In the genomic region with DNA sequence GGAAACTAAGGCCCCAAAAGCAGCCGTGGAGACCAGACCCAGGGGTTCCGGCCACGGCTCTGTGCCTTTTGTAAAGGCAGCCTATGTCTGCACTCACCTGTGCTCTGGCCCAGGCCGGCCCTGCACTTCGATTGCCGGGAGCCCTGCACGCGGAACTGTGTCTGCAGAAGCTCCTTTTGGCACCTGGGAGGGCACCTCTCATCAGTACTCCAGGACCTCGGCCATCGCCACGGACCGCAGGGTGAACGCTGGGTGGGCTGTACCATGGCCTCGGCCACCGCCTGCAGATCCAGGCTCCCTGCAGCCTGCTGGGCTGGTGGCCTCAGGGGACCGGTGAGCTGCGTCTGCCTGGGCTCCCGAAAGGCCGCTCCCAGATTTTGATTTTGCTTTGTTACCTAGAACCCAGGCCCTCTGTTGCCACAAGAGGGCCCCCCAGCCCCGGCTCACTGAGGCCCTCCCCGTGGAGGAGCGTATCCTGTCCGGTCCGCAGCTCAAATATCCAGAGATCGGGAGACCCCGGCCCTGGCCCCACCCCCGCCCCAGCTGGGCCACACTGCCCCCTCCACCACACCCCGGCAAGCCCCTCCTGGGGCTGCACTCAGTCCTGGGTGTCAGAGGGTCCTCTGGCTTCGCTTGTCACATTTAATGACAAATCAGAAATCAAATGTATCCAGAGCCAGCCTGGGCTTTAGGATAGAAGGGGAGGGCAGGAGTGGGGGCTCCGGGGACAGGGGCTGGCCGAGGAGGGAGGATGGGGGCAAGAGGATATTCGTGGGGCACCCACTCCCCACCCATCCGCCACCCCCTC, we compare ENCODE assay signal across 8 cellular contexts.
DNase-seq lines count a peak whose midpoint lies in the region; ATAC-seq and TF ChIP-seq lines count a peak whose summit lies in the region.

No MANE protein-coding gene starts in this region.

- H3K4me1 ChIP-seq in colonic mucosa (peaks cover 6% of the 10 kb centered on the region), lower lobe of right lung (peaks cover 9% of the 10 kb centered on the region)

- peak overlapping the region in 1 of 2 donors; percentile 2 for H3K9ac ChIP-seq in colonic mucosa (ENCODE audit: low read depth in 2 of 2, low read length in 2 of 2)

- intact Hi-C loops in activated CD4-positive, alpha-beta T cell treated with anti-CD3 and anti-CD28 coated beads for 36 hours (cut with DNase I, micrococcal nuclease): loop anchor here (1.0 to 5.0 kb wide), 5 partner anchors 109 to 240 kb away; no protein-coding TSS in a partner anchor
- intact Hi-C loops in colonic mucosa (cut with DNase I) (loop anchor here (5.0 kb wide), 2 partner anchors 154 to 224 kb away; no protein-coding TSS in a partner anchor), lower lobe of right lung (cut with DNase I) (loop anchor here (10.0 kb wide), 1 partner anchor 222 kb away; no protein-coding TSS in a partner anchor)

- H3K4me3 Mint-ChIP-seq in activated CD4-positive, alpha-beta T cell treated with anti-CD3 and anti-CD28 coated beads for 36 hours: no peak overlapping the region

- no peak overlapping the region for H3K27ac ChIP-seq in colonic mucosa
- no peak overlapping the region for H3K27ac ChIP-seq in lower lobe of right lung

- H3K27me3 ChIP-seq in colonic mucosa (no peaks in the 10 kb centered on the region), lower lobe of right lung (ENCODE audit: low read depth) (no peaks in the 10 kb centered on the region)

- H3K4me1 Mint-ChIP-seq in activated CD4-positive, alpha-beta T cell treated with anti-CD3 and anti-CD28 coated beads for 36 hours: peaks cover 18% of the 10 kb centered on the region

- no peak overlapping the region for H3K27ac Mint-ChIP-seq in activated CD4-positive, alpha-beta T cell treated with anti-CD3 and anti-CD28 coated beads for 36 hours

- H3K27me3 Mint-ChIP-seq in activated CD4-positive, alpha-beta T cell treated with anti-CD3 and anti-CD28 coated beads for 36 hours: peaks cover 2% of the 10 kb centered on the region

- H3K36me3 ChIP-seq in colonic mucosa (no peaks in the 10 kb centered on the region), lower lobe of right lung (no peaks in the 10 kb centered on the region)

- TF ChIP-seq CTCF in colonic mucosa (IDR thresholded peaks at IDR 0.05) (peak; percentile 81), lower lobe of right lung (IDR thresholded peaks at IDR 0.05) (peak; percentile 82)

- H3K4me3 ChIP-seq in colonic mucosa: no peak overlapping the region
- H3K4me3 ChIP-seq in lower lobe of right lung: no peak overlapping the region

- DNase-seq in activated gamma-delta T cell treated with Interleukin-2 at 50 U/mL for 16 hours (peak; percentile 66), activated gamma-delta T cell (lab: John Stamatoyannopoulos, UW) (no peak), NCI-H345 treated with DMSO at 0.1 percent for 48 hours (lab: John Stamatoyannopoulos, UW; ENCODE audit: unreplicated experiment) (peak; percentile 73), colonic mucosa (peak; percentile 84), lower lobe of right lung (peak; percentile 75)
- peak; percentile 87 for DNase-seq in activated CD4-positive, alpha-beta T cell treated with anti-CD3 and anti-CD28 coated beads for 36 hours
- DNase-seq in stimulated activated CD4-positive, alpha-beta T cell treated with anti-CD3 and anti-CD28 coated beads, TNF-alpha, amount 100 ng/mL, for 1 hour (ENCODE audit: low read depth in 3 of 3, low spot score in 1 of 3): peak in 2 of 3 donors; percentile 32 to 55

- ATAC-seq in activated CD4-positive, alpha-beta T cell treated with anti-CD3 and anti-CD28 coated beads for 36 hours: peak; percentile 96
- peak; percentile 91 to 93 for ATAC-seq in lower lobe of right lung
- no peak for ATAC-seq in GM21529 (IDR thresholded peaks at IDR 0.05; ENCODE audit: unreplicated experiment)

- H3K36me3 Mint-ChIP-seq in activated CD4-positive, alpha-beta T cell treated with anti-CD3 and anti-CD28 coated beads for 36 hours (ENCODE audit: low read depth): no peaks in the 10 kb centered on the region

- H3K9me3 ChIP-seq in colonic mucosa (no peaks in the 10 kb centered on the region), lower lobe of right lung (no peaks in the 10 kb centered on the region)

- H3K9me3 Mint-ChIP-seq in activated CD4-positive, alpha-beta T cell treated with anti-CD3 and anti-CD28 coated beads for 36 hours (ENCODE audit: low read depth): no peaks in the 10 kb centered on the region

- CTCF ChIA-PET in activated CD4-positive, alpha-beta T cell treated with anti-CD3 and anti-CD28 coated beads for 36 hours (lab: Charles Lee): interaction anchor here (0.5 to 2.0 kb wide), 20 partner anchors 10 to 242 kb away, joined by 3 to 41 read pairs (median 3); no protein-coding TSS in a partner anchor

- POLR2A ChIA-PET in activated CD4-positive, alpha-beta T cell treated with anti-CD3 and anti-CD28 coated beads for 36 hours (lab: Charles Lee): no interaction called here
